Comparison of ENCODE assay signal across 1 cellular context in genomic region chr9:105694848-105695581, GRCh38.
A peak's percentile ranks its signal among the peaks of the same experiment; 100 is the strongest.
TF ChIP-seq lines count a peak whose summit lies in the region.

No MANE protein-coding gene starts in this region.

TF ChIP-seq in K562, 482 proteins besides CTCF, POLR2A, EP300 and RAD21 (continued from another document):
- TF ChIP-seq SRSF7 (optimal IDR thresholded peaks at IDR 0.05; ENCODE audit: low read depth, low read length) = no peak
- TF ChIP-seq GTF2A2 (tag; IDR thresholded peaks at IDR 0.05) = no peak
- TF ChIP-seq BHLHE40 (IDR thresholded peaks at IDR 0.05; ENCODE audit: low read length) = peak; percentile 67
- TF ChIP-seq ILK (tag; IDR thresholded peaks at IDR 0.05; ENCODE audit: borderline replicate concordance, low read depth) = no peak
- peak; percentile 80 for TF ChIP-seq CHD4 (IDR thresholded peaks at IDR 0.05; ENCODE audit: insufficient read depth, insufficient replicate concordance, low read depth, low read length, poor library complexity, severe bottlenecking)
- no peak for TF ChIP-seq ARID3A (IDR thresholded peaks at IDR 0.05; ENCODE audit: borderline replicate concordance, low read depth, low read length)
- TF ChIP-seq ZNF124 (CRISPR knock-in tag; IDR thresholded peaks at IDR 0.05) = no peak
- TF ChIP-seq HCFC1 (IDR thresholded peaks at IDR 0.05; ENCODE audit: low read depth, low read length) = no peak; the same call in 1 of the 2 replicates
- TF ChIP-seq ZC3H11A (IDR thresholded peaks at IDR 0.05; ENCODE audit: low read depth, low read length) = no peak
- no peak for TF ChIP-seq NR4A1 (CRISPR knock-in tag; IDR thresholded peaks at IDR 0.05)
- TF ChIP-seq NR4A1 (tag; IDR thresholded peaks at IDR 0.05) = peak; percentile 71; the same call in 1 of the 2 replicates
- 0 out of 2 replicates have a peak, but pooled peaks have one; percentile 46 for TF ChIP-seq HLTF (IDR thresholded peaks at IDR 0.05)
- peak; percentile 58; the same call in 1 of the 2 replicates for TF ChIP-seq TGIF2 (CRISPR knock-in tag; IDR thresholded peaks at IDR 0.05)
- peak; percentile 86 for TF ChIP-seq USF1 (CRISPR knock-in tag; IDR thresholded peaks at IDR 0.05)
- peak; percentile 40; the same call in 1 of the 2 replicates for TF ChIP-seq PHF21A (IDR thresholded peaks at IDR 0.05; ENCODE audit: borderline replicate concordance, low read depth)
- no peak for TF ChIP-seq FOXK1 (CRISPR knock-in tag; IDR thresholded peaks at IDR 0.05; ENCODE audit: borderline replicate concordance)
- peak; percentile 60; the same call in 1 of the 2 replicates for TF ChIP-seq FOXP1 (CRISPR knock-in tag; IDR thresholded peaks at IDR 0.05)
- TF ChIP-seq ATF1 (CRISPR knock-in tag; IDR thresholded peaks at IDR 0.05) = no peak
- TF ChIP-seq ATF1 (tag; IDR thresholded peaks at IDR 0.05) = peak; percentile 60
- TF ChIP-seq OTX1 (CRISPR knock-in tag; IDR thresholded peaks at IDR 0.05) = no peak
- TF ChIP-seq ZBTB26 (CRISPR knock-in tag; IDR thresholded peaks at IDR 0.05) = no peak
- peak; percentile 81 for TF ChIP-seq ZFX (CRISPR knock-in tag; IDR thresholded peaks at IDR 0.05)
- TF ChIP-seq ZNF518B (CRISPR knock-in tag; IDR thresholded peaks at IDR 0.05) = no peak
- TF ChIP-seq ZNF511 (CRISPR knock-in tag; IDR thresholded peaks at IDR 0.05) = peak; percentile 18; the same call in 1 of the 2 replicates
- peak; percentile 50 for TF ChIP-seq CXXC5 (CRISPR knock-in tag; IDR thresholded peaks at IDR 0.05)
- TF ChIP-seq MTA3 (IDR thresholded peaks at IDR 0.05; ENCODE audit: borderline replicate concordance) = peak; percentile 43; the same call in 1 of the 2 replicates
- 0 out of 2 replicates have a peak, but pooled peaks have one; percentile 1 for TF ChIP-seq MBD2 (IDR thresholded peaks at IDR 0.05; ENCODE audit: borderline replicate concordance, low read depth)
- no peak for TF ChIP-seq CLOCK (CRISPR knock-in tag; IDR thresholded peaks at IDR 0.05; ENCODE audit: borderline replicate concordance)
- 0 out of 2 replicates have a peak, but pooled peaks have one; percentile 61 for TF ChIP-seq AFF4 (CRISPR knock-in tag; IDR thresholded peaks at IDR 0.05)
- TF ChIP-seq SNRNP70 (optimal IDR thresholded peaks at IDR 0.05; ENCODE audit: low read depth, low read length) = no peak
- TF ChIP-seq FOXJ3 (CRISPR knock-in tag; IDR thresholded peaks at IDR 0.05) = no peak
- peak; percentile 89 for TF ChIP-seq SMARCA5 (IDR thresholded peaks at IDR 0.05)
- TF ChIP-seq CSDE1 (IDR thresholded peaks at IDR 0.05) = no peak
- TF ChIP-seq NFE2L1 (tag; IDR thresholded peaks at IDR 0.05; ENCODE audit: borderline replicate concordance, low read depth) = no peak
- TF ChIP-seq ZNF282 (CRISPR knock-in tag; IDR thresholded peaks at IDR 0.05) = no peak
- no peak for TF ChIP-seq NCOA4 (IDR thresholded peaks at IDR 0.05; ENCODE audit: partially characterized antibody)
- TF ChIP-seq E2F4 (CRISPR knock-in tag; IDR thresholded peaks at IDR 0.05; ENCODE audit: low read depth) = no peak
- peak in 1 of 2 experiments; percentile 27; a peak in 1 of 4 replicates for TF ChIP-seq MAZ (CRISPR knock-in tag; conservative IDR thresholded peaks at IDR 0.05 in 1 of 2, IDR thresholded peaks at IDR 0.05 in 1 of 2)
- peak in 1 of 2 experiments; percentile 84; a peak in 2 of 3 replicates for TF ChIP-seq CBX3 (IDR thresholded peaks at IDR 0.05; ENCODE audit: borderline replicate concordance in 1 of 2, low read length in 2 of 2)
- no peak for TF ChIP-seq ATF4 (CRISPR knock-in tag; IDR thresholded peaks at IDR 0.05)
- peak; percentile 54; the same call in 1 of the 2 replicates for TF ChIP-seq CEBPB (tag; IDR thresholded peaks at IDR 0.05)
- no peak for TF ChIP-seq C11orf30 (IDR thresholded peaks at IDR 0.05; ENCODE audit: low read depth)
